8 cellular contexts compared by ENCODE assay signal in the genomic region with DNA sequence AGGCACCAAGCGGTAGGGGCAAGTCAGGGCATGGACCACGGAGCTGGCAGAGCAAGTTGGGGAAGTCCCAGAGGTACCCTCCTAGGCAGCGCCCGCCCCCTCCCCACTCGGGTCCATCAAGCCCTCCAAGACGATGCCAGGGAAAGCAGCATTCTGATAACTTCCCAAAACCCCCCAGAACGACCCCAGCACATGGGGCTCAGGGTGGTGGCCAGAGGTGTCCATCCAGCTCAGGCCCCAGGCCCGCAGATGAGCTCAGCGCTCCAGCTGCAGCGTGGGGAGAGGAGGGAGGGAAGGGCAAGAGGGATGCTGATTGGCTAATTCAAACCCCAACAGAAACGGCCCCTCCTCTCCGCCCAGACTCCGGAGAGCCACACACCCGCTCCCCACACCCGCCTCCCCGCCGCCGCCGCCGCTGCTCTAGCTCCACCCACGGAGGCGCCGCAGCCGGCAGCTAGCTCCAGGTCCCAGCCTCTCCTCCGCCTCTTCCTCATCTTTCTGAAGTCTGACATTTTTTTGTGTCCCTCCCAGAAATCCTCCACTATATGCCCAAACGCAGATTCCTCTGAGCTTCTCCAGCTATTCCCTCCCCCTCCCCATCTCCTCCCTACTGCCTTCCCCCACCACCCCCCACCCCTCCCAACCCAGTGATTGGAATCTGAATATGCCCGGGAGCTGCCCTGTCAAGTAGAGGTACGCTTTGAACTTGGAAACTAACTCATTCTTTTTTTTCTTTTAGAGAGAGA. TPM values are rescaled to one million over a fixed set of nuclear protein-coding genes. Genes with fewer than 3 reads are reported as not detected.
A peak's percentile ranks its signal among the peaks of the same experiment; 100 is the strongest.
DNase-seq lines count a peak whose midpoint lies in the region; ATAC-seq and TF ChIP-seq lines count a peak whose summit lies in the region.

No MANE protein-coding gene starts in this region.

- CTCF ChIA-PET in Calu3 (lab: Charles Lee) = interaction anchor here (0.6 to 3.1 kb wide), 22 partner anchors 12 to 852 kb away, joined by 3 to 24 read pairs (median 4); a partner anchor contains a TSS
- CTCF ChIA-PET in PC-9 (lab: Charles Lee) = interaction anchor here (0.6 to 1.8 kb wide), 14 partner anchors 13 to 363 kb away, joined by 3 to 47 read pairs (median 5); a partner anchor contains a TSS

- H3K27me3 ChIP-seq in PC-9 (ENCODE audit: insufficient read depth, low read depth) (no peaks in the 10 kb centered on the region), esophagus muscularis mucosa (no peaks in the 10 kb centered on the region)

- peaks cover 16% of the 10 kb centered on the region for H3K4me1 Mint-ChIP-seq in Calu3 (ENCODE audit: low read depth, unreplicated experiment)
- H3K4me1 Mint-ChIP-seq in activated T-cell treated with anti-CD3 and anti-CD28 coated beads, Interleukin-2, amount 50 U/mL, for 4 hours (ENCODE audit: low read depth) = peaks cover 10% of the 10 kb centered on the region

- peak overlapping the region; percentile 88 for H3K27ac Mint-ChIP-seq in Calu3 (ENCODE audit: unreplicated experiment)

- H3K27ac ChIP-seq in PC-9 (0 out of 2 replicates have a peak overlapping the region, but pooled peaks have one; percentile 16), esophagus muscularis mucosa (replicated peaks in 1 of 4) (peak overlapping the region; percentile 84 to 88 (median 86))

- no peak for TF ChIP-seq RAD21 in Ishikawa (IDR thresholded peaks at IDR 0.05; ENCODE audit: low read depth)

- POLR2A ChIA-PET in PC-9 (lab: Charles Lee; ENCODE audit: unreplicated experiment) = interaction anchor here (0.6 to 1.8 kb wide), 17 partner anchors 11 to 1408 kb away, joined by 3 to 25 read pairs (median 6); a partner anchor contains a TSS

- H3K9me2 ChIP-seq in PC-9 (ENCODE audit: insufficient read depth) = no peaks in the 10 kb centered on the region

- ATAC-seq in GM21526 (IDR thresholded peaks at IDR 0.05; ENCODE audit: low FRiP score, unreplicated experiment) = peak; percentile 55
- ATAC-seq in activated T-cell treated with anti-CD3 and anti-CD28 coated beads, Interleukin-2, amount 50 U/mL, for 4 hours = peak; percentile 98 to 99

- peak overlapping the region; percentile 71 for H3K4me3 Mint-ChIP-seq in Calu3 (ENCODE audit: low read depth, unreplicated experiment)
- peak overlapping the region; percentile 71 for H3K4me3 Mint-ChIP-seq in activated T-cell treated with anti-CD3 and anti-CD28 coated beads, Interleukin-2, amount 50 U/mL, for 4 hours

- H2AFZ ChIP-seq in PC-9 = 0 out of 2 replicates have a peak overlapping the region, but pooled peaks have one; percentile 63

- no peaks in the 10 kb centered on the region for H3K9me3 Mint-ChIP-seq in Calu3 (ENCODE audit: low read depth, unreplicated experiment)
- H3K9me3 Mint-ChIP-seq in activated T-cell treated with anti-CD3 and anti-CD28 coated beads, Interleukin-2, amount 50 U/mL, for 4 hours = no peaks in the 10 kb centered on the region

- peak; percentile 63 for TF ChIP-seq POLR2A in esophagus muscularis mucosa (IDR thresholded peaks at IDR 0.05; ENCODE audit: low read depth)

- no TSS peak for BruUV-seq in Calu3 (replicated peaks; lab: Mats Ljungman, UMichigan)
- no TSS peak for BruUV-seq in PC-9 (replicated peaks; lab: Mats Ljungman, UMichigan)

- no peaks in the 10 kb centered on the region for H3K9me3 ChIP-seq in PC-9 (ENCODE audit: insufficient read depth, low read depth)
- no peaks in the 10 kb centered on the region for H3K9me3 ChIP-seq in esophagus muscularis mucosa

- WGBS in esophagus muscularis mucosa = under 1% methylated on average over 16 of the region's 28 CpGs

- TF ChIP-seq EP300 in Ishikawa (IDR thresholded peaks at IDR 0.05; ENCODE audit: borderline replicate concordance) (0 out of 2 replicates have a peak, but pooled peaks have one; percentile 18), esophagus muscularis mucosa (IDR thresholded peaks at IDR 0.05) (no peak)

- DNase-seq in Calu3 (peak; percentile 95), PC-9 (peak; percentile 73 to 93), esophagus muscularis mucosa (ENCODE audit: extremely low spot score) (peak; percentile 98), myocyte (ENCODE audit: low read depth) (peak; percentile 94)
- DNase-seq in activated T-cell treated with anti-CD3 and anti-CD28 coated beads, Interleukin-2, amount 50 U/mL, for 4 hours = peak; percentile 76
- peak; percentile 54 to 58 for DNase-seq in stimulated activated CD8-positive, alpha-beta memory T cell treated with anti-CD3 and anti-CD28 coated beads, Interleukin-7, amount 100 ng/mL, for 1 hour (ENCODE audit: low read depth in 2 of 2)

- TF ChIP-seq CTCF in Calu3 (IDR thresholded peaks at IDR 0.05; ENCODE audit: unreplicated experiment) (no peak), PC-9 (conservative IDR thresholded peaks at IDR 0.05) (no peak), esophagus muscularis mucosa (IDR thresholded peaks at IDR 0.05) (no peak)

- no peaks in the 10 kb centered on the region for H3K79me2 ChIP-seq in PC-9 (ENCODE audit: low read depth)

- intact Hi-C loops in Calu3 (cut with micrococcal nuclease; ENCODE audit: unreplicated experiment) (loop anchor here (10.0 kb wide), 1 partner anchor 49 kb away; no protein-coding TSS in a partner anchor), PC-9 (cut with micrococcal nuclease; ENCODE audit: unreplicated experiment) (no loop called here), esophagus muscularis mucosa (cut with DNase I) (no loop called here)

- no peaks in the 10 kb centered on the region for H3K27me3 Mint-ChIP-seq in Calu3 (ENCODE audit: unreplicated experiment)
- H3K27me3 Mint-ChIP-seq in activated T-cell treated with anti-CD3 and anti-CD28 coated beads, Interleukin-2, amount 50 U/mL, for 4 hours (ENCODE audit: low read depth) = no peaks in the 10 kb centered on the region

- H3K4me1 ChIP-seq in PC-9 (replicated peaks; ENCODE audit: insufficient read depth) (peaks cover 18% of the 10 kb centered on the region), esophagus muscularis mucosa (peaks cover 58 to 67% (median 67%) of the 10 kb centered on the region in 4 donors)

- peaks cover 13% of the 10 kb centered on the region for H3K36me3 Mint-ChIP-seq in Calu3 (ENCODE audit: insufficient read depth, unreplicated experiment)
- H3K36me3 Mint-ChIP-seq in activated T-cell treated with anti-CD3 and anti-CD28 coated beads, Interleukin-2, amount 50 U/mL, for 4 hours (ENCODE audit: insufficient read depth) = no peaks in the 10 kb centered on the region

- no peaks in the 10 kb centered on the region for H3F3A ChIP-seq in PC-9 (ENCODE audit: insufficient read depth, low read depth)

- H3K36me3 ChIP-seq in PC-9 (ENCODE audit: low read depth) (no peaks in the 10 kb centered on the region), esophagus muscularis mucosa (peaks cover 0 to 30% (median 23%) of the 10 kb centered on the region in 4 donors)

- H3K4me3 ChIP-seq in PC-9 = peak overlapping the region; percentile 39; the same call in 1 of the 2 replicates
- peak overlapping the region; percentile 13 to 50 (median 34) for H3K4me3 ChIP-seq in esophagus muscularis mucosa

- H4K20me1 ChIP-seq in PC-9 (ENCODE audit: insufficient read depth) = no peaks in the 10 kb centered on the region

- peak overlapping the region; percentile 76 for H3K4me2 ChIP-seq in PC-9

TF ChIP-seq in Ishikawa, 13 proteins besides CTCF, POLR2A, EP300 and RAD21 (continues in another document):
- no peak; the same call in 1 of the 2 replicates for TF ChIP-seq NFIC (IDR thresholded peaks at IDR 0.05)
- no peak for TF ChIP-seq CEBPB (IDR thresholded peaks at IDR 0.05)
- TF ChIP-seq, protein P1, sequence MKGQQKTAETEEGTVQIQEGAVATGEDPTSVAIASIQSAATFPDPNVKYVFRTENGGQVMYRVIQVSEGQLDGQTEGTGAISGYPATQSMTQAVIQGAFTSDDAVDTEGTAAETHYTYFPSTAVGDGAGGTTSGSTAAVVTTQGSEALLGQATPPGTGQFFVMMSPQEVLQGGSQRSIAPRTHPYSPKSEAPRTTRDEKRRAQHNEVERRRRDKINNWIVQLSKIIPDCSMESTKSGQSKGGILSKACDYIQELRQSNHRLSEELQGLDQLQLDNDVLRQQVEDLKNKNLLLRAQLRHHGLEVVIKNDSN (IDR thresholded peaks at IDR 0.05) = no peak
- TF ChIP-seq, protein P2, sequence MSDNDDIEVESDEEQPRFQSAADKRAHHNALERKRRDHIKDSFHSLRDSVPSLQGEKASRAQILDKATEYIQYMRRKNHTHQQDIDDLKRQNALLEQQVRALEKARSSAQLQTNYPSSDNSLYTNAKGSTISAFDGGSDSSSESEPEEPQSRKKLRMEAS (IDR thresholded peaks at IDR 0.05) = peak; percentile 68
- no peak; the same call in 1 of the 2 replicates for TF ChIP-seq TAF1 (IDR thresholded peaks at IDR 0.05; ENCODE audit: low read depth)
- TF ChIP-seq EGR1 (IDR thresholded peaks at IDR 0.05) = no peak
- TF ChIP-seq ZBTB7A (IDR thresholded peaks at IDR 0.05; ENCODE audit: low read depth) = peak; percentile 86; the same call in 1 of the 2 replicates
- TF ChIP-seq YY1 (IDR thresholded peaks at IDR 0.05; ENCODE audit: low read depth) = no peak
- peak; percentile 99 for TF ChIP-seq FOXM1 (IDR thresholded peaks at IDR 0.05; ENCODE audit: borderline replicate concordance, low read depth)

RNA-seq across cellular contexts. Expression of a gene that starts 40.3 kb away (rescaled TPM):
- total RNA-seq in Calu3 (2022) (1.1 and 1.9 TPM in 2 replicates), PC-9 (2021) (not detected in 2 replicates), esophagus muscularis mucosa (under 1 TPM in 3 of 4 donors, not detected in 1; 0.34 to 0.66 (median 0.42) TPM), myocyte (not detected in 2 replicates)
- total RNA-seq in activated T-cell treated with anti-CD3 and anti-CD28 coated beads, Interleukin-2, amount 50 U/mL, for 4 hours = not detected
- polyA plus RNA-seq in myocyte (2012) = 0.18 TPM

Comparison
In these comparisons a context has a peak if more than half of its experiments do, and no peak if none do; other contexts are left out.
1. Peak in every context shown above with its lines: DNase-seq, ATAC-seq, H3K4me3 ChIP-seq and H3K27ac ChIP-seq.